In the genomic region with DNA sequence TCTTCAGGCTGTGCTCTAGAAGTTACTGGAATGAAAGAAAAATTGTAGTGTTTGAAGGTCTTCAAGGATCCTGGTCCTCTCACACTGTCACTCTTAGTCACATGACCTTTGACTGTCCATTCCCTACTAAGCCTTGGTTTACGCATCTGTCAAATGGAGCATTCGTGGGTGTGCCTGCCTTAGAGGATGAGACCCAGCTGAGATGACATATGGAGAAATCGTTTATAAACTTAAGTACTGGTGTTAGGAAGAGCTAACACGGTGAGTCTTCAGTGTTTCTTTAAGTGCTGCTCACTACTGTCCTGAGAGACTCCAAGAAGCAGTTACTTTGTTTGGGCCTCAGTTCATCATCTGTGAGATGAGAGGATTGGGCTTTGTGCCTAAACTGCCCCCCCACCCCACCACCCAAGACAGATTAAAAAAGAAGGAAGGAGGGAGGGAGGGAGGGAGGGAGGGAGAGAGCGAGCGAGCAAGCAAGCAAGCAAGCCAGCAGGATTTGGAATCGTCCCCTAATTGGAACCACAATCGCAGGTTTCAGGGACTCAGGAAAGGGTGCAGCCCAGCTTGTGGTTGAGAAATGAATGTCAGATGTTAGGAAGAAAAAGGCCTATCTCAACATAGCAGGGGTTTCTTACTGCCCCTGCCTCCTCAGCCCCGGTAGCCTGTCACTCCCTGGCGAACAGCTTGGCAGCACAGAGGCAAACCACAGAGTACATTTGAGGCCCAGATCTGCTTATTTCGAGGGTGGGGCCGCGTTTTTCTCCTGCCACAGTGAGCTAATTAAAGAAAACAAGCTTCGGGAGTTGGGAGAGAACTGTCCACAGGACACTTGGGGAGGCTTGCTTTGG, we compare ENCODE assay signal across 7 cellular contexts. TPM values are rescaled to one million over a fixed set of nuclear protein-coding genes. Genes with fewer than 3 reads are reported as not detected.
DNase-seq lines count a peak whose midpoint lies in the region; ATAC-seq and TF ChIP-seq lines count a peak whose summit lies in the region.

No MANE protein-coding gene starts in this region.

- TF ChIP-seq POLR2A in GM18505 (IDR thresholded peaks at IDR 0.05; ENCODE audit: borderline replicate concordance, extremely low read depth, insufficient read depth, insufficient read length) = no peak

- no peaks in the 10 kb centered on the region for H3K9me3 ChIP-seq in right cardiac atrium (ENCODE audit: control insufficient read depth, low read length)

- H3K4me1 ChIP-seq in right cardiac atrium (ENCODE audit: control insufficient read depth, insufficient read depth, low read length) = peaks cover 19% of the 10 kb centered on the region

- peak overlapping the region; percentile 76 for H3K4me3 Mint-ChIP-seq in activated T-helper 2 cell treated with anti-CD3 and anti-CD28 coated beads, Interferon-gamma antibody, Interleukin-2, Interleukin-4, amounts not matched to agents 10 μg/mL and 5 μg/mL and 100 μg/mL, durations not matched to agents 14 hours and 24 hours and 36 hours (ENCODE audit: low read depth)

- H3K27ac ChIP-seq in right cardiac atrium (ENCODE audit: low read length) = peak overlapping the region; percentile 62

- H3K27me3 ChIP-seq in right cardiac atrium (ENCODE audit: control insufficient read depth, insufficient read depth) = no peaks in the 10 kb centered on the region

- peak overlapping the region; percentile 92 for H3K27ac Mint-ChIP-seq in activated T-helper 2 cell treated with anti-CD3 and anti-CD28 coated beads, Interferon-gamma antibody, Interleukin-2, Interleukin-4, amounts not matched to agents 10 μg/mL and 5 μg/mL and 100 μg/mL, durations not matched to agents 14 hours and 24 hours and 36 hours

- peaks cover 56% of the 10 kb centered on the region for H3K36me3 Mint-ChIP-seq in activated T-helper 2 cell treated with anti-CD3 and anti-CD28 coated beads, Interferon-gamma antibody, Interleukin-2, Interleukin-4, amounts not matched to agents 10 μg/mL and 5 μg/mL and 100 μg/mL, durations not matched to agents 14 hours and 24 hours and 36 hours (ENCODE audit: low read depth)

- intact Hi-C loops in activated T-helper 2 cell treated with anti-CD3 and anti-CD28 coated beads, Interferon-gamma antibody, Interleukin-2, Interleukin-4, amounts not matched to agents 10 μg/mL and 5 μg/mL and 100 μg/mL, durations not matched to agents 14 hours and 24 hours and 36 hours (cut with micrococcal nuclease) = no loop called here
- intact Hi-C loops in right cardiac atrium (cut with DNase I) = no loop called here

- WGBS in right cardiac atrium = 32% methylated on average over 14 of the region's 14 CpGs

- DNase-seq in LHCN-M2 (ENCODE audit: low read depth) = peak; percentile 96
- DNase-seq in activated T-helper 2 cell treated with anti-CD3 and anti-CD28 coated beads, Interferon-gamma antibody, Interleukin-2, Interleukin-4, amounts not matched to agents 10 μg/mL and 5 μg/mL and 100 μg/mL, durations not matched to agents 14 hours and 24 hours and 36 hours (ENCODE audit: low spot score) = peak; percentile 45
- peak; percentile 64 to 85 (median 74) for DNase-seq in right cardiac atrium
- DNase-seq in stimulated activated naive CD4-positive, alpha-beta T cell treated with Interleukin-2 at 50 U/mL for 16 hours (lab: John Stamatoyannopoulos, UW) = peak; percentile 39

- no peaks in the 10 kb centered on the region for H3K27me3 Mint-ChIP-seq in activated T-helper 2 cell treated with anti-CD3 and anti-CD28 coated beads, Interferon-gamma antibody, Interleukin-2, Interleukin-4, amounts not matched to agents 10 μg/mL and 5 μg/mL and 100 μg/mL, durations not matched to agents 14 hours and 24 hours and 36 hours (ENCODE audit: low read depth)

- ATAC-seq in right cardiac atrium (peak; percentile 76 to 77), GM18505 (IDR thresholded peaks at IDR 0.05; ENCODE audit: unreplicated experiment) (no peak), GM18867 (IDR thresholded peaks at IDR 0.05; ENCODE audit: unreplicated experiment) (no peak), GM21390 (IDR thresholded peaks at IDR 0.05; ENCODE audit: unreplicated experiment) (no peak)

- H3K9me3 Mint-ChIP-seq in activated T-helper 2 cell treated with anti-CD3 and anti-CD28 coated beads, Interferon-gamma antibody, Interleukin-2, Interleukin-4, amounts not matched to agents 10 μg/mL and 5 μg/mL and 100 μg/mL, durations not matched to agents 14 hours and 24 hours and 36 hours = no peaks in the 10 kb centered on the region

- no peak overlapping the region for H3K4me3 ChIP-seq in right cardiac atrium (ENCODE audit: low read length)

- H3K4me1 Mint-ChIP-seq in activated T-helper 2 cell treated with anti-CD3 and anti-CD28 coated beads, Interferon-gamma antibody, Interleukin-2, Interleukin-4, amounts not matched to agents 10 μg/mL and 5 μg/mL and 100 μg/mL, durations not matched to agents 14 hours and 24 hours and 36 hours (ENCODE audit: low read depth) = peaks cover 62% of the 10 kb centered on the region

RNA-seq across cellular contexts. Expression of a gene that starts 32.7 kb away (rescaled TPM):
- total RNA-seq in LHCN-M2 (2014; rRNA removed) (18.2 and 35.4 TPM in 2 replicates), right cardiac atrium (10 to 100 TPM; 29.2 to 40.5 (median 30.5) TPM)
- polyA plus RNA-seq in LHCN-M2 (2012) = 43.2 TPM
- 25.2 and 28.1 TPM in 2 replicates for total RNA-seq in activated T-helper 2 cell treated with anti-CD3 and anti-CD28 coated beads, Interferon-gamma antibody, Interleukin-2, Interleukin-4, amounts not matched to agents 10 μg/mL and 5 μg/mL and 100 μg/mL, durations not matched to agents 14 hours and 24 hours and 36 hours
- polyA plus RNA-seq in right cardiac atrium = 9.9 TPM

Comparison
In these comparisons a context has a peak if more than half of its experiments do, and no peak if none do; other contexts are left out.
1. DNase-seq: peak in every context shown above with its lines; median percentile 96 in LHCN-M2; 74 in right cardiac atrium; 45 in activated T-helper 2 cell treated with anti-CD3 and anti-CD28 coated beads, Interferon-gamma antibody, Interleukin-2, Interleukin-4, amounts not matched to agents 10 μg/mL and 5 μg/mL and 100 μg/mL, durations not matched to agents 14 hours and 24 hours and 36 hours; 39 in stimulated activated naive CD4-positive, alpha-beta T cell treated with Interleukin-2 at 50 U/mL for 16 hours.
2. ATAC-seq: peak in right cardiac atrium (2 of 2); none in GM18505 (single experiment), GM18867 (single experiment) and GM21390 (single experiment).